In genomic region chr1:11536573-11537379, GRCh38 we compare ENCODE assay signal across 24 cellular contexts. TPM values are rescaled to one million over a fixed set of nuclear protein-coding genes. Genes with fewer than 3 reads are reported as not detected.
"Had no signal": no experiment of that assay in that cellular context is flagged by ENCODE, and none has a peak within 500 bp of the region (broad histone marks: within the 10 kb centered on the region; RNA-seq: fewer than 3 reads in every experiment).

No MANE protein-coding gene starts in this region.

- H3K27ac ChIP-seq: left lung, lower lobe of right lung, neutrophil, ovary, prostate gland, skin epidermis, tibial nerve, vagina had no signal

- H3K4me1 ChIP-seq: left lung, lower lobe of right lung, prostate gland, tibial nerve, vagina had no signal

- H3K4me3 ChIP-seq: left lung, lower lobe of right lung, ovary, prostate gland, skin epidermis, tibial nerve, vagina had no signal

- ATAC-seq: left colon; left lung; lower lobe of right lung; naive thymus-derived CD8-positive, alpha-beta T cell; right cardiac atrium; sciatic nerve; stimulated activated memory B cell treated with anti-CD40 and anti-IgM and Interleukin-4, amounts not matched to agents 10 μg/mL and 1 μg/mL and 100 μg/mL, for 72 hours; stimulated activated naive CD8-positive, alpha-beta T cell treated with anti-CD3 and anti-CD28 coated beads, Interleukin-15, amount 100 ng/mL, for 72 hours had no signal

- H3K27me3 ChIP-seq: neutrophil, ovary, vagina had no signal

- DNase-seq: hippocampal formation; left colon; lower lobe of right lung; mammary epithelial cell; mesenchymal stem cell; naive thymus-derived CD8-positive, alpha-beta T cell; occipital lobe; ovary; retina; right cardiac atrium; stimulated activated CD4-positive, alpha-beta T cell treated with anti-CD3 and anti-CD28 coated beads, Interleukin-4, amount 100 ng/mL, for 4 hours; stimulated activated CD8-positive, alpha-beta memory T cell treated with anti-CD3 and anti-CD28 coated beads, Interleukin-4, amount 100 ng/mL, for 48 hours; stimulated activated naive CD4-positive, alpha-beta T cell treated with Interleukin-2 at 50 U/mL for 16 hours; stimulated activated naive CD8-positive, alpha-beta T cell treated with anti-CD3 and anti-CD28 coated beads, Interleukin-15, amount 100 ng/mL, for 72 hours; substantia nigra had no signal

- H3K9me3 ChIP-seq: left lung, lower lobe of right lung, neutrophil, ovary, prostate gland, tibial nerve, vagina had no signal

- H3K36me3 ChIP-seq: left lung, lower lobe of right lung, neutrophil, ovary, prostate gland, tibial nerve, vagina had no signal

RNA-seq across cellular contexts. Expression of gene DISP3, which starts 57.8 kb away (rescaled TPM):
- total RNA-seq: vagina had no signal
- polyA plus RNA-seq: keratinocyte had no signal
